In genomic region chr7:44213206-44213871, GRCh38 we compare ENCODE assay signal across 19 cellular contexts. TPM values are rescaled to one million over a fixed set of nuclear protein-coding genes. Genes with fewer than 3 reads are reported as not detected.
A peak's percentile ranks its signal among the peaks of the same experiment; 100 is the strongest.
DNase-seq lines count a peak whose midpoint lies in the region; ATAC-seq, FAIRE-seq and TF ChIP-seq lines count a peak whose summit lies in the region.
"Had no signal": no experiment of that assay in that cellular context is flagged by ENCODE, and none has a peak within 500 bp of the region (broad histone marks: within the 10 kb centered on the region; RNA-seq: fewer than 3 reads in every experiment).

No MANE protein-coding gene starts in this region.

- no peak for FAIRE-seq in kidney (lab: Jason Lieb, UNC)

- no peaks in the 10 kb centered on the region for H3K4me1 ChIP-seq in left ventricle myocardium inferior
- H3K4me1 ChIP-seq in kidney (ENCODE audit: control insufficient read depth in 1 of 2, insufficient read depth in 1 of 2, low read depth in 1 of 2, low read length in 2 of 2) = no peaks in the 10 kb centered on the region
- H3K4me1 ChIP-seq in OCI-LY7 (ENCODE audit: insufficient read depth, low read length, poor library complexity, severe bottlenecking) = peaks cover 14% of the 10 kb centered on the region
- H3K4me1 ChIP-seq: adrenal gland had no signal

- no peaks in the 10 kb centered on the region for H3K79me2 ChIP-seq in OCI-LY7 (ENCODE audit: insufficient read depth, low read depth, low read length)

- H4K20me1 ChIP-seq in OCI-LY7 (ENCODE audit: insufficient read depth, low read length) = no peaks in the 10 kb centered on the region

- H3K27ac ChIP-seq in left ventricle myocardium inferior (replicated peaks) = no peak overlapping the region
- H3K27ac ChIP-seq in VCaP = peak overlapping the region; percentile 17; the same call in 1 of the 2 replicates
- H3K27ac ChIP-seq in kidney (ENCODE audit: low read depth in 2 of 2, low read length in 2 of 2) = no peak overlapping the region
- H3K27ac ChIP-seq in temporal lobe (ENCODE audit: low read depth, low read length) = peak overlapping the region; percentile 27
- no peak overlapping the region for H3K27ac ChIP-seq in OCI-LY7 (ENCODE audit: low read depth, low read length, poor library complexity, severe bottlenecking)
- H3K27ac ChIP-seq: adrenal gland had no signal

- H3K9me3 ChIP-seq in left ventricle myocardium inferior (replicated peaks) = no peaks in the 10 kb centered on the region
- no peaks in the 10 kb centered on the region for H3K9me3 ChIP-seq in kidney (ENCODE audit: control insufficient read depth in 1 of 2, low read length in 2 of 2)
- no peaks in the 10 kb centered on the region for H3K9me3 ChIP-seq in OCI-LY7 (ENCODE audit: low read length)
- H3K9me3 ChIP-seq: adrenal gland had no signal

- H3K27me3 ChIP-seq in left ventricle myocardium inferior (ENCODE audit: low read depth) = no peaks in the 10 kb centered on the region
- H3K27me3 ChIP-seq: adrenal gland had no signal

- no peaks in the 10 kb centered on the region for H3K9me2 ChIP-seq in OCI-LY7 (ENCODE audit: insufficient read depth, low read length)

- TF ChIP-seq CTCF in left ventricle myocardium inferior (IDR thresholded peaks at IDR 0.05; ENCODE audit: borderline replicate concordance) (no peak), VCaP (conservative IDR thresholded peaks at IDR 0.05) (no peak), kidney (IDR thresholded peaks at IDR 0.05; ENCODE audit: borderline replicate concordance, extremely low read depth, insufficient read depth) (no peak), OCI-LY7 (conservative IDR thresholded peaks at IDR 0.05; ENCODE audit: low read length) (no peak)

- no peak overlapping the region for H3K4me2 ChIP-seq in OCI-LY7 (ENCODE audit: low read length)

- no peak overlapping the region for H2AFZ ChIP-seq in OCI-LY7 (ENCODE audit: low read length)

- no peak for ATAC-seq in Right ventricle myocardium inferior
- no peak for ATAC-seq in HG03565 (IDR thresholded peaks at IDR 0.05; ENCODE audit: unreplicated experiment)
- ATAC-seq: stimulated activated naive CD8-positive, alpha-beta T cell treated with anti-CD3 and anti-CD28 coated beads, Interleukin-15, amount 100 ng/mL, for 72 hours had no signal

- no peak overlapping the region for H3K9ac ChIP-seq in kidney (ENCODE audit: low read length in 2 of 2)

- DNase-seq in Right ventricle myocardium inferior (ENCODE audit: missing footprints) (peak; percentile 50), left ventricle myocardium inferior (no peak), kidney (peak; percentile 63), OCI-LY7 (ENCODE audit: low spot score) (no peak)
- no peak for DNase-seq in stimulated activated CD4-positive, alpha-beta T cell treated with anti-CD3 and anti-CD28 coated beads, Interleukin-15, amount 100 ng/mL, for 24 hours
- DNase-seq: activated CD4-positive, alpha-beta memory T cell treated with anti-CD3 and anti-CD28 coated beads for 36 hours; adrenal gland; endodermal cell; hypothalamus; NCI-H187; PC-3; stimulated activated CD4-positive, alpha-beta T cell treated with anti-CD3 and anti-CD28 coated beads, Interleukin-12 subunit alpha, Interleukin-12 subunit beta, amount 100 ng/mL, for 4 hours; stimulated activated naive CD8-positive, alpha-beta T cell treated with anti-CD3 and anti-CD28 coated beads, Interleukin-15, amount 100 ng/mL, for 72 hours had no signal

- no peak overlapping the region for H3K4me3 ChIP-seq in left ventricle myocardium inferior
- no peak overlapping the region for H3K4me3 ChIP-seq in kidney (ENCODE audit: low read length in 2 of 2)
- H3K4me3 ChIP-seq in OCI-LY7 (ENCODE audit: low read depth, low read length, poor library complexity, severe bottlenecking) = no peak overlapping the region
- H3K4me3 ChIP-seq: adrenal gland had no signal

- POLR2A ChIA-PET in OCI-LY7 (lab: Charles Lee) = interaction anchor here (0.7 to 1.4 kb wide), 2 partner anchors 12 to 483 kb away, joined by 3 to 4 read pairs; no protein-coding TSS in a partner anchor

- no TSS peak for BruUV-seq in OCI-LY7 (replicated peaks; lab: Mats Ljungman, UMichigan)

- intact Hi-C loops in Right ventricle myocardium inferior (cut with DNase I) (no loop called here), left ventricle myocardium inferior (cut with micrococcal nuclease) (no loop called here), kidney (cut with DNase I) (no loop called here), OCI-LY7 (cut with micrococcal nuclease; ENCODE audit: unreplicated experiment) (no loop called here)

- peaks cover 53% of the 10 kb centered on the region for H3K36me3 ChIP-seq in left ventricle myocardium inferior
- peaks cover 21 to 38% of the 10 kb centered on the region in 2 donors for H3K36me3 ChIP-seq in kidney (ENCODE audit: control insufficient read depth in 1 of 2, insufficient read depth in 2 of 2, low read length in 2 of 2)
- H3K36me3 ChIP-seq in OCI-LY7 (ENCODE audit: insufficient read depth, low read length) = peaks cover 48% of the 10 kb centered on the region

- CTCF ChIA-PET in OCI-LY7 (lab: Charles Lee; ENCODE audit: unreplicated experiment) = no interaction called here

RNA-seq across cellular contexts. Expression of gene YKT6, which starts 12.6 kb away (rescaled TPM):
- total RNA-seq in Right ventricle myocardium inferior (58.0 TPM), left ventricle myocardium inferior (53.3 TPM), kidney (60.2 TPM), temporal lobe (52.9 TPM), OCI-LY7 (2022) (70.5 and 74.2 TPM in 2 replicates)
- 53.2 TPM for polyA plus RNA-seq in kidney (ENCODE audit: insufficient read depth, low read depth, low replicate concordance)
- 41.1 and 50.6 TPM in 2 replicates for total RNA-seq in OCI-LY7 (2014; rRNA removed; shearing (Covaris generic))

RNA-seq across cellular contexts. Expression of gene GCK, which starts 24.1 kb away (rescaled TPM):
- total RNA-seq in Right ventricle myocardium inferior (1.8 TPM), left ventricle myocardium inferior (0.49 TPM), kidney (0.25 TPM), temporal lobe (3.9 TPM), OCI-LY7 (2022) (not detected in 2 replicates)
- 1.0 TPM for polyA plus RNA-seq in kidney (ENCODE audit: insufficient read depth, low read depth, low replicate concordance)
- 0.16 TPM in 1 of 2 replicates, not detected in the other for total RNA-seq in OCI-LY7 (2014; rRNA removed; shearing (Covaris generic))
- total RNA-seq: H4, M059J, NCI-H460, PC-3 had no signal

Comparison
In these comparisons a context has a peak if more than half of its experiments do, and no peak if none do; other contexts are left out.
1. DNase-seq: peak in Right ventricle myocardium inferior (single experiment) and kidney (single experiment); none in left ventricle myocardium inferior (single experiment), OCI-LY7 (single experiment) and stimulated activated CD4-positive, alpha-beta T cell treated with anti-CD3 and anti-CD28 coated beads, Interleukin-15, amount 100 ng/mL, for 24 hours (single experiment).
2. H3K27ac ChIP-seq: peak in VCaP (single experiment) and temporal lobe (single experiment); none in left ventricle myocardium inferior (single experiment), kidney (0 of 2) and OCI-LY7 (single experiment).